ENCODE assay signal across 26 cellular contexts in the genomic region with DNA sequence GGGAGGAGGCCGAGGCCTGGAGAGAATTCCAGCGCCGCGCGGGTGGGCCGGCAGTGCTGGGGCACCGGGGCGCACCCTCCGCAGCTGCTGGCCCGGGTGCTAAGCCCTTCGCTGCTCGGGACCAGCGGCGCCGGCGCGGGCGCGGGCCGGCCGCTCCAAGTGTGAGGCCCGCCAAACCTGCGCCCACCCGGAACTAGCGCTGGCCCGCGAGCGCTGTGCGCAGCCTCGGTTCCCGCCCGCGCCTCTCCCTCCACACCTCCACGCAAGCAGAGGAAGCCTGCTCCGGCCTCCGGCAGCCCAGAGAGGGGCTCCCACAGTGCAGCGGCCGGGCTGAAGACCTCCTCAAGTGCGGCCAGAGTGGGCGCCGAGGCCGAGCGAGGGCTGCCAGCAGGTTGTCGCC.
"Had no signal": no experiment of that assay in that cellular context is flagged by ENCODE, and none has a peak within 500 bp of the region (broad histone marks: within the 10 kb centered on the region; RNA-seq: fewer than 3 reads in every experiment).

No MANE protein-coding gene starts in this region.

- H3K4me3 Mint-ChIP-seq: naive thymus-derived CD8-positive, alpha-beta T cell; nephron; neural crest cell had no signal

- H3K36me3 Mint-ChIP-seq: naive thymus-derived CD8-positive, alpha-beta T cell had no signal

- H3K36me3 ChIP-seq: left lung, lower lobe of right lung, neutrophil, ovary, prostate gland, right lobe of liver, stomach, thoracic aorta, tibial artery, upper lobe of right lung had no signal

- DNase-seq: head of caudate nucleus; hippocampal formation; left colon; lower lobe of right lung; mammary epithelial cell; mesenchymal stem cell; naive thymus-derived CD8-positive, alpha-beta T cell; retina; stimulated activated CD4-positive, alpha-beta T cell treated with anti-CD3 and anti-CD28 coated beads, Interleukin-12 subunit alpha, Interleukin-12 subunit beta, amount 100 ng/mL, for 4 hours; stimulated activated CD4-positive, alpha-beta T cell treated with anti-CD3 and anti-CD28 coated beads, Interleukin-15, amount 100 ng/mL, for 24 hours; stimulated activated CD4-positive, alpha-beta T cell treated with anti-CD3 and anti-CD28 coated beads, Interleukin-2, amount 100 ng/mL, for 24 hours; stimulated activated CD4-positive, alpha-beta T cell treated with anti-CD3 and anti-CD28 coated beads, Interleukin-4, amount 100 ng/mL, for 1 hour; stimulated activated naive CD4-positive, alpha-beta T cell; stomach; tibial artery; trophoblast cell; upper lobe of right lung had no signal

- H3K9me3 ChIP-seq: left lung, lower lobe of right lung, neutrophil, ovary, prostate gland, right lobe of liver, stomach, thoracic aorta, tibial artery, upper lobe of right lung had no signal

- H3K4me1 Mint-ChIP-seq: naive thymus-derived CD8-positive, alpha-beta T cell; nephron; neural crest cell had no signal

- ATAC-seq: left colon; left lung; lower lobe of right lung; naive thymus-derived CD8-positive, alpha-beta T cell; right lobe of liver; upper lobe of right lung had no signal

- H3K4me3 ChIP-seq: left lung, lower lobe of right lung, ovary, prostate gland, right lobe of liver, skin epidermis, stomach, thoracic aorta, tibial artery, upper lobe of right lung had no signal

- H3K4me1 ChIP-seq: left lung, lower lobe of right lung, prostate gland, right lobe of liver, stomach, tibial artery, upper lobe of right lung had no signal

- H3K27ac ChIP-seq: left lung, lower lobe of right lung, neutrophil, ovary, prostate gland, right lobe of liver, skin epidermis, stomach, thoracic aorta, tibial artery, upper lobe of right lung had no signal

- H3K27ac Mint-ChIP-seq: naive thymus-derived CD8-positive, alpha-beta T cell; nephron had no signal

- H3K27me3 ChIP-seq: ovary, right lobe of liver, tibial artery had no signal
